ENCODE assay signal across 10 cellular contexts in genomic region chr5:83538788-83539535, GRCh38.
DNase-seq lines count a peak whose midpoint lies in the region; ATAC-seq lines count a peak whose summit lies in the region.
"Had no signal": no experiment of that assay in that cellular context is flagged by ENCODE, and none has a peak within 500 bp of the region (broad histone marks: within the 10 kb centered on the region; RNA-seq: fewer than 3 reads in every experiment).

No MANE protein-coding gene starts in this region.

- H3K27ac Mint-ChIP-seq in activated CD4-positive, alpha-beta memory T cell treated with anti-CD3 and anti-CD28 coated beads for 36 hours: no peak overlapping the region

- H3K27me3 Mint-ChIP-seq in activated CD4-positive, alpha-beta memory T cell treated with anti-CD3 and anti-CD28 coated beads for 36 hours: peaks cover 9% of the 10 kb centered on the region

- POLR2A ChIA-PET in activated CD4-positive, alpha-beta memory T cell treated with anti-CD3 and anti-CD28 coated beads for 36 hours (lab: Charles Lee): no interaction called here

- ATAC-seq in GM18909 (IDR thresholded peaks at IDR 0.05; ENCODE audit: poor library complexity, unreplicated experiment) (peak; percentile 89), GM21786 (IDR thresholded peaks at IDR 0.05; ENCODE audit: unreplicated experiment) (peak; percentile 78), HG03457 (IDR thresholded peaks at IDR 0.05; ENCODE audit: unreplicated experiment) (peak; percentile 88)

- peaks cover 13% of the 10 kb centered on the region for H3K4me1 Mint-ChIP-seq in activated CD4-positive, alpha-beta memory T cell treated with anti-CD3 and anti-CD28 coated beads for 36 hours (ENCODE audit: low read depth)

- intact Hi-C loops in activated CD4-positive, alpha-beta memory T cell treated with anti-CD3 and anti-CD28 coated beads for 36 hours (cut with micrococcal nuclease): no loop called here

- H3K4me3 Mint-ChIP-seq in activated CD4-positive, alpha-beta memory T cell treated with anti-CD3 and anti-CD28 coated beads for 36 hours: no peak overlapping the region

- peak; percentile 27 for DNase-seq in fibroblast of peridontal ligament (ENCODE audit: extremely low read depth)
- DNase-seq in activated CD4-positive, alpha-beta memory T cell treated with anti-CD3 and anti-CD28 coated beads for 36 hours: no peak
- DNase-seq in middle frontal gyrus (ENCODE audit: extremely low spot score, low spot score): no peak
- no peak for DNase-seq in GOT3 (lab: John Stamatoyannopoulos, UW)
- no peak for DNase-seq in DMS79 (lab: John Stamatoyannopoulos, UW)
- DNase-seq: activated gamma-delta T cell treated with Interleukin-2 at 50 U/mL for 16 hours, Kasumi-1 had no signal

- CTCF ChIA-PET in activated CD4-positive, alpha-beta memory T cell treated with anti-CD3 and anti-CD28 coated beads for 36 hours (lab: Charles Lee): no interaction called here

- no peaks in the 10 kb centered on the region for H3K9me3 Mint-ChIP-seq in activated CD4-positive, alpha-beta memory T cell treated with anti-CD3 and anti-CD28 coated beads for 36 hours

- no peaks in the 10 kb centered on the region for H3K36me3 Mint-ChIP-seq in activated CD4-positive, alpha-beta memory T cell treated with anti-CD3 and anti-CD28 coated beads for 36 hours
